8 cellular contexts compared by ENCODE assay signal in genomic region chr2:53786371-53787254, GRCh38.
DNase-seq lines count a peak whose midpoint lies in the region; ATAC-seq lines count a peak whose summit lies in the region.

Gene ASB3 (minus strand): TSS chr2:53786953. CDS start chr2:53765572, 21,381 bp downstream.
Gene ERLEC1 (plus strand): TSS chr2:53787044. CDS start chr2:53787211, 167 bp downstream.

- DNase-seq in AG08396 (ENCODE audit: low spot score) = peak; percentile 85
- DNase-seq in NCI-H345 treated with DMSO at 0.1 percent for 48 hours (lab: John Stamatoyannopoulos, UW; ENCODE audit: unreplicated experiment) = peak; percentile 84
- DNase-seq in activated CD4-positive, CD25-positive, alpha-beta regulatory T cell treated with anti-CD3 and anti-CD28 coated beads, Interleukin-2, amount 50 U/mL, for 16 hours (ENCODE audit: low read depth, low spot score) = peak; percentile 72
- peak; percentile 87 for DNase-seq in central memory CD4-positive, alpha-beta T cell
- peak; percentile 78 for DNase-seq in iris pigment epithelial cell (ENCODE audit: low read depth)
- DNase-seq in stimulated activated CD4-positive, alpha-beta T cell treated with anti-CD3 and anti-CD28 coated beads, Interleukin-12 subunit alpha, Interleukin-12 subunit beta, amount 100 ng/mL, for 4 hours = peak; percentile 79

- ATAC-seq in GM19023 (IDR thresholded peaks at IDR 0.05; ENCODE audit: unreplicated experiment) = peak; percentile 95
- ATAC-seq in HG03196 (IDR thresholded peaks at IDR 0.05; ENCODE audit: unreplicated experiment) = peak; percentile 96

Comparison
In these comparisons a context has a peak if more than half of its experiments do, and no peak if none do; other contexts are left out.
1. Peak in every context shown above with its lines: DNase-seq and ATAC-seq.